ENCODE assay signal across 17 cellular contexts in genomic region chr3:118548434-118548833, GRCh38.
DNase-seq lines count a peak whose midpoint lies in the region; ATAC-seq and TF ChIP-seq lines count a peak whose summit lies in the region.
"Had no signal": no experiment of that assay in that cellular context is flagged by ENCODE, and none has a peak within 500 bp of the region (broad histone marks: within the 10 kb centered on the region; RNA-seq: fewer than 3 reads in every experiment).

No MANE protein-coding gene starts in this region.

- no peak for TF ChIP-seq RAD21 in HCT116 (IDR thresholded peaks at IDR 0.05; ENCODE audit: low read depth)

- POLR2A ChIA-PET in HCT116 (lab: Charles Lee), result no interaction called here

- CTCF ChIA-PET in HCT116 (lab: Charles Lee), result no interaction called here

- no peaks in the 10 kb centered on the region for H3K9me3 ChIP-seq in HCT116 (ENCODE audit: control insufficient read depth in 1 of 2, insufficient read depth in 1 of 2, low read depth in 1 of 2, low read length in 2 of 2)
- H3K9me3 ChIP-seq: MG63 had no signal

- H2BK15ac ChIP-seq in mesendoderm (replicated peaks; ENCODE audit: low read depth), result peak overlapping the region; percentile 7

- DNase-seq in HCT116 (ENCODE audit: low read depth, low spot score) (no peak), NCI-H460 (ENCODE audit: extremely low read depth, low read depth) (peak; percentile 31), cardiac fibroblast (ENCODE audit: low read depth in 2 of 2) (peak; percentile 3 to 4), mesendoderm (peak; percentile 57), mesenteric fat pad (ENCODE audit: low spot score) (no peak)
- DNase-seq: CD4-positive, alpha-beta memory T cell; MG63; NCI-H1092 treated with DMSO at 0.1 percent for 48 hours; NCI-H1694; NCI-H446; NCI-H748 treated with DMSO at 0.1 percent for 48 hours; SHP77 treated with DMSO at 0.1 percent for 48 hours had no signal

- no peak overlapping the region for H3K23ac ChIP-seq in mesendoderm (ENCODE audit: low read length)

- no peak overlapping the region for H2AK5ac ChIP-seq in mesendoderm (ENCODE audit: low read length)

- H4K5ac ChIP-seq in mesendoderm (ENCODE audit: low read length), result no peak overlapping the region

- WGBS in mesendoderm (ENCODE audit: extremely low coverage, insufficient coverage, low lambda C conversion rate), result no CpG with 5 or more reads among the region's 4 CpGs

- H3K4me2 ChIP-seq in HCT116 (ENCODE audit: low read length) (peak overlapping the region; percentile 24), mesendoderm (ENCODE audit: low read length) (no peak overlapping the region)

- RAD21 ChIA-PET in HCT116 (lab: Charles Lee; ENCODE audit: low non-redundant PET in 1 of 2, low total read pairs in 2 of 2, uncharacterized antibody in 2 of 2, unreplicated experiment in 2 of 2), result no interaction called here

- H3K36me3 ChIP-seq in HCT116 (ENCODE audit: control insufficient read depth in 1 of 2, insufficient read depth in 2 of 2, low read length in 2 of 2) (no peaks in the 10 kb centered on the region), mesendoderm (ENCODE audit: control insufficient read depth, insufficient read depth, low read length) (no peaks in the 10 kb centered on the region)
- H3K36me3 ChIP-seq: MG63 had no signal

- no TSS peak for BruUV-seq in HCT116 (replicated peaks; lab: Mats Ljungman, UMichigan)

- no peak overlapping the region for H3K4me3 ChIP-seq in HCT116 (replicated peaks in 1 of 2; ENCODE audit: low read depth in 1 of 2, low read length in 2 of 2)
- H3K4me3 ChIP-seq in cardiac fibroblast (replicated peaks in 1 of 2; ENCODE audit: low read depth in 2 of 2, low read length in 2 of 2), result no peak overlapping the region
- no peak overlapping the region for H3K4me3 ChIP-seq in mesendoderm (ENCODE audit: low read length)
- H3K4me3 ChIP-seq: K562, MG63 had no signal

- H3K79me1 ChIP-seq in mesendoderm (ENCODE audit: low read length), result no peaks in the 10 kb centered on the region

- no peak overlapping the region for H4K8ac ChIP-seq in mesendoderm (ENCODE audit: low read depth, low read length)

- no peak overlapping the region for H2BK120ac ChIP-seq in mesendoderm (ENCODE audit: low read depth, low read length)

- H3K18ac ChIP-seq in mesendoderm (ENCODE audit: low read length), result no peak overlapping the region

- H4K20me1 ChIP-seq in HCT116 (ENCODE audit: insufficient read depth), result no peaks in the 10 kb centered on the region

- no peak for TF ChIP-seq POLR2A in HCT116 (IDR thresholded peaks at IDR 0.05; ENCODE audit: borderline replicate concordance, extremely low read depth, insufficient read depth, insufficient read length)

- no peak overlapping the region for H3K56ac ChIP-seq in mesendoderm (ENCODE audit: low read length)

- H3K4me1 ChIP-seq in HCT116 (ENCODE audit: control insufficient read depth in 1 of 2, insufficient read depth in 2 of 2, low read length in 2 of 2) (peaks cover 10 to 37% of the 10 kb centered on the region in 2 experiments), mesendoderm (ENCODE audit: control insufficient read depth, low read depth, low read length) (no peaks in the 10 kb centered on the region)

- no peak overlapping the region for H3K4ac ChIP-seq in mesendoderm (ENCODE audit: low read depth, low read length)

- H2BK5ac ChIP-seq in mesendoderm (ENCODE audit: low read length), result no peak overlapping the region

- no peaks in the 10 kb centered on the region for H3K79me2 ChIP-seq in HCT116 (ENCODE audit: insufficient read depth, low read length)
- H3K79me2 ChIP-seq in mesendoderm (ENCODE audit: control insufficient read depth, insufficient read depth, low read length), result no peaks in the 10 kb centered on the region

- H3K9me2 ChIP-seq in HCT116 (ENCODE audit: insufficient read depth), result no peaks in the 10 kb centered on the region

- H3K27me3 ChIP-seq in HCT116 (ENCODE audit: insufficient read depth, low read length) (no peaks in the 10 kb centered on the region), mesendoderm (ENCODE audit: insufficient read depth, low read length, poor library complexity) (no peaks in the 10 kb centered on the region)
- H3K27me3 ChIP-seq: MG63 had no signal

- H3K9ac ChIP-seq in HCT116 (ENCODE audit: low read length) (no peak overlapping the region), mesendoderm (ENCODE audit: low read length) (no peak overlapping the region)

- intact Hi-C loops in HCT116 (cut with micrococcal nuclease), result no loop called here

- TF ChIP-seq CTCF in HCT116 (IDR thresholded peaks at IDR 0.05 in 2 of 3, conservative IDR thresholded peaks at IDR 0.05 in 1 of 3; ENCODE audit: borderline replicate concordance in 1 of 3, insufficient read depth in 1 of 3, low read depth in 2 of 3, low read length in 2 of 3), result no peak
- no peak for TF ChIP-seq CTCF in cardiac fibroblast (IDR thresholded peaks at IDR 0.05; ENCODE audit: low read depth, low read length)

- H3K27ac ChIP-seq in HCT116 (ENCODE audit: low read depth, low read length), result no peak overlapping the region
- no peak overlapping the region for H3K27ac ChIP-seq in mesendoderm (ENCODE audit: low read depth, low read length)

- ATAC-seq in HCT116, result peak; percentile 52; the same call in 1 of the 2 replicates
- ATAC-seq in HG03097 (IDR thresholded peaks at IDR 0.05; ENCODE audit: low FRiP score, unreplicated experiment), result no peak
- ATAC-seq in GM18520 (IDR thresholded peaks at IDR 0.05; ENCODE audit: unreplicated experiment), result no peak
- no peak for ATAC-seq in GM19035 (IDR thresholded peaks at IDR 0.05; ENCODE audit: unreplicated experiment)
- ATAC-seq: K562, Panc1 had no signal

- no peak overlapping the region for H2AFZ ChIP-seq in HCT116 (ENCODE audit: low read depth, low read length, poor library complexity, severe bottlenecking)

TF ChIP-seq in HCT116, 20 proteins besides CTCF, POLR2A, EP300 and RAD21:
- TF ChIP-seq FOSL1 (IDR thresholded peaks at IDR 0.05; ENCODE audit: low read depth) (peak; percentile 25; the same call in 1 of the 2 replicates), MAX (IDR thresholded peaks at IDR 0.05) (no peak), CBX3 (IDR thresholded peaks at IDR 0.05; ENCODE audit: low read depth) (no peak), ZFX (IDR thresholded peaks at IDR 0.05) (no peak), EZH2 (IDR thresholded peaks at IDR 0.05) (no peak)

Comparison
In these comparisons a context has a peak if more than half of its experiments do, and no peak if none do; other contexts are left out.
1. DNase-seq: peak in NCI-H460 (single experiment), cardiac fibroblast (2 of 2) and mesendoderm (single experiment); none in HCT116 (single experiment) and mesenteric fat pad (single experiment).